Comparison of ENCODE assay signal across 8 cellular contexts in genomic region chr11:117426297-117426685, GRCh38.
DNase-seq lines count a peak whose midpoint lies in the region; ATAC-seq, FAIRE-seq and TF ChIP-seq lines count a peak whose summit lies in the region.

No MANE protein-coding gene starts in this region.

- peak; percentile 85 to 91 for DNase-seq in Caco-2
- DNase-seq in HuH-7 (ENCODE audit: low spot score) = peak; percentile 91
- peak; percentile 62 to 70 for DNase-seq in SHP77 (lab: John Stamatoyannopoulos, UW)
- DNase-seq in activated naive CD4-positive, alpha-beta T cell (lab: John Stamatoyannopoulos, UW) = peak; percentile 22 to 63 (median 52)
- DNase-seq in globus pallidus (ENCODE audit: low spot score) = peak; percentile 65
- DNase-seq in pancreas = peak in 5 of 6 donors; percentile 41 to 93 (median 70)
- peak; percentile 64 for DNase-seq in transverse colon

- no TSS peak for BruUV-seq in Caco-2 (replicated peaks; lab: Mats Ljungman, UMichigan)

- no peaks in the 10 kb centered on the region for H3K4me1 Mint-ChIP-seq in Caco-2 (ENCODE audit: low read depth, unreplicated experiment)

- H3K4me3 Mint-ChIP-seq in Caco-2 (ENCODE audit: unreplicated experiment) = no peak overlapping the region

- no peaks in the 10 kb centered on the region for H3K9me3 Mint-ChIP-seq in Caco-2 (ENCODE audit: unreplicated experiment)

- H3K4me3 ChIP-seq in Caco-2 (ENCODE audit: low read depth, low read length) (no peak overlapping the region), pancreas (no peak overlapping the region), transverse colon (no peak overlapping the region)

- no peak overlapping the region for H3K27ac Mint-ChIP-seq in Caco-2 (ENCODE audit: unreplicated experiment)

- no peaks in the 10 kb centered on the region for H3K4me1 ChIP-seq in Caco-2
- no peaks in the 10 kb centered on the region for H3K4me1 ChIP-seq in pancreas
- peaks cover 0 to 4% (median 0%) of the 10 kb centered on the region in 4 donors for H3K4me1 ChIP-seq in transverse colon

- ATAC-seq in pancreas (peak; percentile 70 to 93 (median 86)), GM21367 (IDR thresholded peaks at IDR 0.05; ENCODE audit: unreplicated experiment) (no peak)

- H3K9me3 ChIP-seq in Caco-2 = no peaks in the 10 kb centered on the region
- H3K9me3 ChIP-seq in pancreas = no peaks in the 10 kb centered on the region
- H3K9me3 ChIP-seq in transverse colon = no peaks in the 10 kb centered on the region

- H3K27me3 Mint-ChIP-seq in Caco-2 (ENCODE audit: insufficient read depth, unreplicated experiment) = peaks cover 12% of the 10 kb centered on the region

- no peak for TF ChIP-seq POLR2A in transverse colon (IDR thresholded peaks at IDR 0.05)

- no peaks in the 10 kb centered on the region for H3K36me3 Mint-ChIP-seq in Caco-2 (ENCODE audit: insufficient read depth, unreplicated experiment)

- CTCF ChIA-PET in Caco-2 (lab: Charles Lee) = interaction anchor here (0.5 to 5.3 kb wide), 94 partner anchors 8 to 810 kb away, joined by 3 to 132 read pairs (median 4); partner anchors contain the start of gene CEP164

- TF ChIP-seq EP300 in transverse colon (IDR thresholded peaks at IDR 0.05; ENCODE audit: low read depth) = no peak

- H3K27me3 ChIP-seq in Caco-2 (replicated peaks; ENCODE audit: control insufficient read depth, insufficient read depth, low read length) (0 out of 2 replicates have a peak, but pooled peaks cover 1% of the 10 kb centered on the region), pancreas (no peaks in the 10 kb centered on the region), transverse colon (peaks cover 13% of the 10 kb centered on the region)

- in situ Hi-C loops in transverse colon (cut with MboI; ENCODE audit: low pct_ligation_motif_present in 1 of 4, low pct_unique_long_range_greater_than_20kb in 1 of 4, low sequenced_read_pairs in 3 of 4) = loop anchor here (25.0 kb wide), 5 partner anchors 361 to 636 kb away; partner anchors contain the start of genes TMPRSS13 (in 2 of the 4), DSCAML1 (in 1 of the 4) and FXYD2 (in 1 of the 4)

- WGBS in pancreas, 2 donors = 3 to 7% methylated on average over 17 of the region's 17 CpGs
- 6% methylated on average over 17 of the region's 17 CpGs; no CpG with 5 or more reads in 1 of the 2 donors for WGBS in transverse colon (ENCODE audit: low coverage in 1 of 2), 2 donors

- no peak overlapping the region for H3K27ac ChIP-seq in pancreas
- H3K27ac ChIP-seq in transverse colon = no peak overlapping the region

- H3K36me3 ChIP-seq in Caco-2 (ENCODE audit: control insufficient read depth, insufficient read depth, low read length) (no peaks in the 10 kb centered on the region), pancreas (no peaks in the 10 kb centered on the region), transverse colon (no peaks in the 10 kb centered on the region)

- intact Hi-C loops in Caco-2 (cut with micrococcal nuclease; ENCODE audit: unreplicated experiment) = loop anchor here (1.0 kb wide), 2 partner anchors 383 to 391 kb away; no protein-coding TSS in a partner anchor
- intact Hi-C loops in pancreas (cut with DNase I) = loop anchor here in 1 of 3 donors (10.0 kb wide), 1 partner anchor 379 kb away; no protein-coding TSS in a partner anchor
- intact Hi-C loops in transverse colon (cut with DNase I; ENCODE audit: low total_unique reads) = no loop called here

- peak; percentile 99 to 100 for TF ChIP-seq CTCF in Caco-2 (IDR thresholded peaks at IDR 0.05; ENCODE audit: insufficient read depth in 1 of 2, low read depth in 1 of 2, low read length in 1 of 2, severe bottlenecking in 1 of 2, unreplicated experiment in 1 of 2)
- peak; percentile 76 to 93 (median 87) for TF ChIP-seq CTCF in pancreas (IDR thresholded peaks at IDR 0.05)
- TF ChIP-seq CTCF in transverse colon (IDR thresholded peaks at IDR 0.05) = peak; percentile 89 to 98 (median 96)

- POLR2A ChIA-PET in Caco-2 (lab: Charles Lee) = no interaction called here

- no peak for FAIRE-seq in pancreas (lab: Jason Lieb, UNC)
